Comparison of ENCODE assay signal across 8 cellular contexts in the genomic region with DNA sequence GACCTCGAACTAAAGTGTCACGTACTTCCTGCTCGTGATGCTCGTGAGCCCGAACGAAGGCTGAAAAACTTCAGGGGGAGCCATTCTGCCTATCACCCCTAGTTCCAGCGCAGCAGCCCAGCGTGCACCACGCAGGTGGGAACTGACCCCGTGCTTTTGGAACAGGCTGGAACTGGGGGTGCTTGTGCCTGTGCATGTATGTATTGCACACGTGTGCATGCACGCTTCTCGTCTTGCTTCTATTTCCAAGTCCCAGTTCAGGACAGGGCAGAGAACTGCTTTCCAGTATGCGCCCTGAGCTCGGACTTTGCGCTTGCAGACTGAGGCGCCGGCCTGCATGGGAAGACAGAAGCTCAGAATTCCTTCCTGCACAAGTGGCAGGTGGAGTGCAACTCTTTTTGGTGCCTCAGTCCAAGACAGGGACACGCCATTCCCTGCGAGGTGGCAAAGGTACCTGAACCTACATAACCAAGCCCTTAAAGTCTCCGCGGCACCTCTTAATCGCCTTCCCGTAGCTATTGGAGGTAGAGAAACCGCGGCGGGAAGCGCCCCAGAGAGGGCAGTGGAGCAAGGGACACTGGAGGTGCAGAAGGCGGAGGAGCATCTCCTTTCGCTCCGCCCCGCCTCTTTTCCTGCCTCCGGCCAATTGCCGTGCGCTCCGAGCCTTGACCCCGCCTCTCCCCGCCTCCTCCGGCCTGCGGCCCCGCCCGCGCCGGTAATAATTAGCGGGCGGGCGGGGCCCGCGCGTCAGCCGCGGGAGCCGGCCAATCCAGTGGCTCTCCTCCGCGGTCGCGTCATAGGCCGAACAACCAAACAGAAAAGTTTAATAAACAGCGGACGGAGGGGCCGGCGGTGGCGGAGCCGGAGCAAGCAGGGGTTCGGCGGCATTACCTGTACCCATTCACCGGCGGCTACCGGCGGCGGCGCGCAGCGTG. TPM values are rescaled to one million over a fixed set of nuclear protein-coding genes. Genes with fewer than 3 reads are reported as not detected.
A peak's percentile ranks its signal among the peaks of the same experiment; 100 is the strongest.
DNase-seq lines count a peak whose midpoint lies in the region; ATAC-seq and TF ChIP-seq lines count a peak whose summit lies in the region.

TSS of gene ZFAND6 (plus strand) at position 826 of the 935 bp plus-strand sequence. CDS start 60,669 bp downstream, outside the sequence.

- H3K27ac Mint-ChIP-seq in activated T-helper 17 cell treated with anti-CD3 and anti-CD28 coated beads, Interleukin-2, amount 50 U/mL, for 72 hours: peak within 1 kb of the TSS; percentile 91
- peak within 1 kb of the TSS; percentile 92 to 97 for H3K27ac Mint-ChIP-seq in natural killer cell

- CTCF ChIA-PET in RWPE1 (lab: Yijun Ruan, JAX): no interaction called here

- H3K9me3 Mint-ChIP-seq in activated T-helper 17 cell treated with anti-CD3 and anti-CD28 coated beads, Interleukin-2, amount 50 U/mL, for 72 hours: no peaks in the 10 kb centered on the region
- H3K9me3 Mint-ChIP-seq in natural killer cell: no peaks in the 10 kb centered on the region

- no peak for TF ChIP-seq CTCF in LNCaP clone FGC (IDR thresholded peaks at IDR 0.05; ENCODE audit: control insufficient read depth, extremely low read depth, insufficient read depth)
- TF ChIP-seq CTCF in RWPE1 (conservative IDR thresholded peaks at IDR 0.05; ENCODE audit: low read depth): no peak
- TF ChIP-seq CTCF in fibroblast of mammary gland (conservative IDR thresholded peaks at IDR 0.05; ENCODE audit: control insufficient read depth, insufficient read depth, low read depth, low read length): no peak
- no peak for TF ChIP-seq CTCF in natural killer cell (IDR thresholded peaks at IDR 0.05)

- DNase-seq in EL: peak; percentile 95
- DNase-seq in GOT3 (lab: John Stamatoyannopoulos, UW): peak; percentile 91
- DNase-seq in LNCaP clone FGC (ENCODE audit: low read depth): peak; percentile 78
- peak; percentile 96 for DNase-seq in RWPE1 (ENCODE audit: low spot score)
- DNase-seq in fibroblast of mammary gland (ENCODE audit: low read depth): peak; percentile 86
- peak; percentile 97 for DNase-seq in natural killer cell
- DNase-seq in stimulated activated naive CD4-positive, alpha-beta T cell treated with Interleukin-2 at 50 U/mL for 16 hours (lab: John Stamatoyannopoulos, UW): peak; percentile 93

- ATAC-seq in activated T-helper 17 cell treated with anti-CD3 and anti-CD28 coated beads, Interleukin-2, amount 50 U/mL, for 72 hours (replicated peaks): peak; percentile 91
- ATAC-seq in natural killer cell: peak; percentile 90 to 98 (median 90)

- peaks cover 5% of the 10 kb centered on the region for H3K36me3 Mint-ChIP-seq in activated T-helper 17 cell treated with anti-CD3 and anti-CD28 coated beads, Interleukin-2, amount 50 U/mL, for 72 hours (ENCODE audit: low read depth)
- H3K36me3 Mint-ChIP-seq in natural killer cell: no peaks in the 10 kb centered on the region

- peaks cover 17% of the 10 kb centered on the region for H3K4me1 Mint-ChIP-seq in activated T-helper 17 cell treated with anti-CD3 and anti-CD28 coated beads, Interleukin-2, amount 50 U/mL, for 72 hours
- peaks cover 28 to 33% of the 10 kb centered on the region in 2 donors for H3K4me1 Mint-ChIP-seq in natural killer cell

- H3K27ac ChIP-seq in RWPE1: peak within 1 kb of the TSS; percentile 93

- intact Hi-C loops in natural killer cell (cut with micrococcal nuclease): loop anchor here (1.0 to 2.0 kb wide), 2 partner anchors 13 to 94 kb away; partner anchors contain the start of gene FAH

- peak within 1 kb of the TSS; percentile 87 for H3K4me3 Mint-ChIP-seq in activated T-helper 17 cell treated with anti-CD3 and anti-CD28 coated beads, Interleukin-2, amount 50 U/mL, for 72 hours
- H3K4me3 Mint-ChIP-seq in natural killer cell: peak within 1 kb of the TSS; percentile 97

- peak within 1 kb of the TSS; percentile 83 for H3K4me3 ChIP-seq in LNCaP clone FGC (ENCODE audit: low read depth, low read length)
- H3K4me3 ChIP-seq in fibroblast of mammary gland (ENCODE audit: control insufficient read depth, low read depth, low read length): peak within 1 kb of the TSS; percentile 76

- H3K27me3 Mint-ChIP-seq in activated T-helper 17 cell treated with anti-CD3 and anti-CD28 coated beads, Interleukin-2, amount 50 U/mL, for 72 hours: no peaks in the 10 kb centered on the region
- no peaks in the 10 kb centered on the region for H3K27me3 Mint-ChIP-seq in natural killer cell (ENCODE audit: low read depth in 2 of 2)

- POLR2A ChIA-PET in RWPE1 (lab: Yijun Ruan, JAX; ENCODE audit: low non-redundant PET): interaction anchor here (0.6 to 1.6 kb wide), 3 partner anchors 13 to 135 kb away, joined by 3 read pairs; no protein-coding TSS in a partner anchor

RNA-seq across cellular contexts. Expression of gene ZFAND6, which starts in this region (rescaled TPM):
- 10 to 100 TPM; 26.2 to 35.2 TPM for total RNA-seq in activated T-helper 17 cell treated with anti-CD3 and anti-CD28 coated beads, Interleukin-2, amount 50 U/mL, for 72 hours
- 100 to 1,000 TPM; 145 to 150 (median 148) TPM for total RNA-seq in natural killer cell

Comparison
In these comparisons a context has a peak if more than half of its experiments do, and no peak if none do; other contexts are left out.
1. Peak in every context shown above with its lines: DNase-seq, ATAC-seq, H3K4me3 ChIP-seq and H3K27ac ChIP-seq.
2. RNA of gene ZFAND6 (total RNA-seq): 145 to 150 TPM in natural killer cell; 26.2 to 35.2 TPM in activated T-helper 17 cell treated with anti-CD3 and anti-CD28 coated beads, Interleukin-2, amount 50 U/mL, for 72 hours; every median in the first group is over 4 times any median in the second.